ENCODE assay signal across 1 cellular context in the genomic region with DNA sequence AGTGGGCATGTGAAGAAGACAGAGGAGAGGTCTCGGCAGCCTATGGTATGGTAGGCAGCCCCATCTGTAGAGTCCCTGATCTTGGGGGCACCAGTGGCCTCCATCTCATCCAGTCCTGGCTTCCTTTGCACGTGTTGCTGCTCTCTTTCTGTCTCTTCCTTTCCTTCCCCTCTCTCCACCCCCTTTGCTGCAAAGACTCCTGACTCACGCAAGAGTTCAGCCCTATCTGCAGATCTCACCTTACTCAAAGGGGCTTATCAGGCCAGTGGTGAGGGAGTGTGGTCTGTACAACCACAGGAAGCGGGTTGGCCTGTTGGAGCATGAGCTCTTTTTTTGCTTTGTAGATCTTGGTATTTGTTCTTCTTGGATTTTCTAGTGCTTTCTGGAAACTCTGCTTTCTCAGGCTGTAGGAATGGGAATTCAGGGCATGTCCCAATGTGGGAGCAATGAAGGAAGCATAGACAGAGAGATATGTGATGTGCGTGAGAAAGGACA.
A peak's percentile ranks its signal among the peaks of the same experiment; 100 is the strongest.
TF ChIP-seq lines count a peak whose summit lies in the region.

No MANE protein-coding gene starts in this region.

TF ChIP-seq in K562, 482 proteins besides CTCF, POLR2A, EP300 and RAD21 (continued from another document and continues in another):
- TF ChIP-seq, protein P1, sequence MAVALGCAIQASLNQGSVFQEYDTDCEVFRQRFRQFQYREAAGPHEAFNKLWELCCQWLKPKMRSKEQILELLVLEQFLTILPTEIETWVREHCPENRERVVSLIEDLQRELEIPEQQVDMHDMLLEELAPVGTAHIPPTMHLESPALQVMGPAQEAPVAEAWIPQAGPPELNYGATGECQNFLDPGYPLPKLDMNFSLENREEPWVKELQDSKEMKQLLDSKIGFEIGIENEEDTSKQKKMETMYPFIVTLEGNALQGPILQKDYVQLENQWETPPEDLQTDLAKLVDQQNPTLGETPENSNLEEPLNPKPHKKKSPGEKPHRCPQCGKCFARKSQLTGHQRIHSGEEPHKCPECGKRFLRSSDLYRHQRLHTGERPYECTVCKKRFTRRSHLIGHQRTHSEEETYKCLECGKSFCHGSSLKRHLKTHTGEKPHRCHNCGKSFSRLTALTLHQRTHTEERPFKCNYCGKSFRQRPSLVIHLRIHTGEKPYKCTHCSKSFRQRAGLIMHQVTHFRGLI (CRISPR knock-in tag; IDR thresholded peaks at IDR 0.05): peak; percentile 60
- TF ChIP-seq, protein P2, sequence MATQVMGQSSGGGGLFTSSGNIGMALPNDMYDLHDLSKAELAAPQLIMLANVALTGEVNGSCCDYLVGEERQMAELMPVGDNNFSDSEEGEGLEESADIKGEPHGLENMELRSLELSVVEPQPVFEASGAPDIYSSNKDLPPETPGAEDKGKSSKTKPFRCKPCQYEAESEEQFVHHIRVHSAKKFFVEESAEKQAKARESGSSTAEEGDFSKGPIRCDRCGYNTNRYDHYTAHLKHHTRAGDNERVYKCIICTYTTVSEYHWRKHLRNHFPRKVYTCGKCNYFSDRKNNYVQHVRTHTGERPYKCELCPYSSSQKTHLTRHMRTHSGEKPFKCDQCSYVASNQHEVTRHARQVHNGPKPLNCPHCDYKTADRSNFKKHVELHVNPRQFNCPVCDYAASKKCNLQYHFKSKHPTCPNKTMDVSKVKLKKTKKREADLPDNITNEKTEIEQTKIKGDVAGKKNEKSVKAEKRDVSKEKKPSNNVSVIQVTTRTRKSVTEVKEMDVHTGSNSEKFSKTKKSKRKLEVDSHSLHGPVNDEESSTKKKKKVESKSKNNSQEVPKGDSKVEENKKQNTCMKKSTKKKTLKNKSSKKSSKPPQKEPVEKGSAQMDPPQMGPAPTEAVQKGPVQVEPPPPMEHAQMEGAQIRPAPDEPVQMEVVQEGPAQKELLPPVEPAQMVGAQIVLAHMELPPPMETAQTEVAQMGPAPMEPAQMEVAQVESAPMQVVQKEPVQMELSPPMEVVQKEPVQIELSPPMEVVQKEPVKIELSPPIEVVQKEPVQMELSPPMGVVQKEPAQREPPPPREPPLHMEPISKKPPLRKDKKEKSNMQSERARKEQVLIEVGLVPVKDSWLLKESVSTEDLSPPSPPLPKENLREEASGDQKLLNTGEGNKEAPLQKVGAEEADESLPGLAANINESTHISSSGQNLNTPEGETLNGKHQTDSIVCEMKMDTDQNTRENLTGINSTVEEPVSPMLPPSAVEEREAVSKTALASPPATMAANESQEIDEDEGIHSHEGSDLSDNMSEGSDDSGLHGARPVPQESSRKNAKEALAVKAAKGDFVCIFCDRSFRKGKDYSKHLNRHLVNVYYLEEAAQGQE (CRISPR knock-in tag; IDR thresholded peaks at IDR 0.05; ENCODE audit: low read depth): peak; percentile 52; the same call in 1 of the 2 replicates
- TF ChIP-seq, protein P3, sequence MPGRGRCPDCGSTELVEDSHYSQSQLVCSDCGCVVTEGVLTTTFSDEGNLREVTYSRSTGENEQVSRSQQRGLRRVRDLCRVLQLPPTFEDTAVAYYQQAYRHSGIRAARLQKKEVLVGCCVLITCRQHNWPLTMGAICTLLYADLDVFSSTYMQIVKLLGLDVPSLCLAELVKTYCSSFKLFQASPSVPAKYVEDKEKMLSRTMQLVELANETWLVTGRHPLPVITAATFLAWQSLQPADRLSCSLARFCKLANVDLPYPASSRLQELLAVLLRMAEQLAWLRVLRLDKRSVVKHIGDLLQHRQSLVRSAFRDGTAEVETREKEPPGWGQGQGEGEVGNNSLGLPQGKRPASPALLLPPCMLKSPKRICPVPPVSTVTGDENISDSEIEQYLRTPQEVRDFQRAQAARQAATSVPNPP (IDR thresholded peaks at IDR 0.05; ENCODE audit: borderline replicate concordance, insufficient read depth, insufficient read length): no peak
- TF ChIP-seq, protein P4, sequence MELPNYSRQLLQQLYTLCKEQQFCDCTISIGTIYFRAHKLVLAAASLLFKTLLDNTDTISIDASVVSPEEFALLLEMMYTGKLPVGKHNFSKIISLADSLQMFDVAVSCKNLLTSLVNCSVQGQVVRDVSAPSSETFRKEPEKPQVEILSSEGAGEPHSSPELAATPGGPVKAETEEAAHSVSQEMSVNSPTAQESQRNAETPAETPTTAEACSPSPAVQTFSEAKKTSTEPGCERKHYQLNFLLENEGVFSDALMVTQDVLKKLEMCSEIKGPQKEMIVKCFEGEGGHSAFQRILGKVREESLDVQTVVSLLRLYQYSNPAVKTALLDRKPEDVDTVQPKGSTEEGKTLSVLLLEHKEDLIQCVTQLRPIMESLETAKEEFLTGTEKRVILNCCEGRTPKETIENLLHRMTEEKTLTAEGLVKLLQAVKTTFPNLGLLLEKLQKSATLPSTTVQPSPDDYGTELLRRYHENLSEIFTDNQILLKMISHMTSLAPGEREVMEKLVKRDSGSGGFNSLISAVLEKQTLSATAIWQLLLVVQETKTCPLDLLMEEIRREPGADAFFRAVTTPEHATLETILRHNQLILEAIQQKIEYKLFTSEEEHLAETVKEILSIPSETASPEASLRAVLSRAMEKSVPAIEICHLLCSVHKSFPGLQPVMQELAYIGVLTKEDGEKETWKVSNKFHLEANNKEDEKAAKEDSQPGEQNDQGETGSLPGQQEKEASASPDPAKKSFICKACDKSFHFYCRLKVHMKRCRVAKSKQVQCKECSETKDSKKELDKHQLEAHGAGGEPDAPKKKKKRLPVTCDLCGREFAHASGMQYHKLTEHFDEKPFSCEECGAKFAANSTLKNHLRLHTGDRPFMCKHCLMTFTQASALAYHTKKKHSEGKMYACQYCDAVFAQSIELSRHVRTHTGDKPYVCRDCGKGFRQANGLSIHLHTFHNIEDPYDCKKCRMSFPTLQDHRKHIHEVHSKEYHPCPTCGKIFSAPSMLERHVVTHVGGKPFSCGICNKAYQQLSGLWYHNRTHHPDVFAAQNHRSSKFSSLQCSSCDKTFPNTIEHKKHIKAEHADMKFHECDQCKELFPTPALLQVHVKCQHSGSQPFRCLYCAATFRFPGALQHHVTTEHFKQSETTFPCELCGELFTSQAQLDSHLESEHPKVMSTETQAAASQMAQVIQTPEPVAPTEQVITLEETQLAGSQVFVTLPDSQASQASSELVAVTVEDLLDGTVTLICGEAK (IDR thresholded peaks at IDR 0.05): no peak
- TF ChIP-seq, protein P4 (CRISPR knock-in tag; IDR thresholded peaks at IDR 0.05): no peak
- TF ChIP-seq, protein P5, sequence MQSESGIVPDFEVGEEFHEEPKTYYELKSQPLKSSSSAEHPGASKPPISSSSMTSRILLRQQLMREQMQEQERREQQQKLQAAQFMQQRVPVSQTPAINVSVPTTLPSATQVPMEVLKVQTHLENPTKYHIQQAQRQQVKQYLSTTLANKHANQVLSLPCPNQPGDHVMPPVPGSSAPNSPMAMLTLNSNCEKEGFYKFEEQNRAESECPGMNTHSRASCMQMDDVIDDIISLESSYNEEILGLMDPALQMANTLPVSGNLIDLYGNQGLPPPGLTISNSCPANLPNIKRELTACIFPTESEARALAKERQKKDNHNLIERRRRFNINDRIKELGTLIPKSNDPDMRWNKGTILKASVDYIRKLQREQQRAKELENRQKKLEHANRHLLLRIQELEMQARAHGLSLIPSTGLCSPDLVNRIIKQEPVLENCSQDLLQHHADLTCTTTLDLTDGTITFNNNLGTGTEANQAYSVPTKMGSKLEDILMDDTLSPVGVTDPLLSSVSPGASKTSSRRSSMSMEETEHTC (IDR thresholded peaks at IDR 0.05): peak; percentile 89
- TF ChIP-seq ETV5 (CRISPR knock-in tag; IDR thresholded peaks at IDR 0.05; ENCODE audit: low read depth) (peak; percentile 84), SAP30 (IDR thresholded peaks at IDR 0.05; ENCODE audit: borderline replicate concordance, insufficient read depth, low read depth, low read length, poor library complexity, severe bottlenecking) (no peak), SLC30A9 (CRISPR knock-in tag; IDR thresholded peaks at IDR 0.05) (no peak), ZNF24 (IDR thresholded peaks at IDR 0.05) (peak; percentile 33; the same call in 1 of the 2 replicates), ZNF77 (CRISPR knock-in tag; IDR thresholded peaks at IDR 0.05) (no peak), ZNF707 (CRISPR knock-in tag; conservative IDR thresholded peaks at IDR 0.05) (no peak), HNRNPL (IDR thresholded peaks at IDR 0.05; ENCODE audit: low read depth, low read length) (no peak), ARID2 (IDR thresholded peaks at IDR 0.05) (0 out of 2 replicates have a peak, but pooled peaks have one; percentile 42), HMGN3 (IDR thresholded peaks at IDR 0.05; ENCODE audit: borderline replicate concordance, extremely low read depth, insufficient read length, low read depth, low read length) (no peak), NCOA4 (IDR thresholded peaks at IDR 0.05; ENCODE audit: partially characterized antibody) (no peak), DACH1 (IDR thresholded peaks at IDR 0.05; ENCODE audit: partially characterized antibody) (no peak), ZNF239 (CRISPR knock-in tag; IDR thresholded peaks at IDR 0.05) (peak; percentile 63)
- TF ChIP-seq, protein P6, sequence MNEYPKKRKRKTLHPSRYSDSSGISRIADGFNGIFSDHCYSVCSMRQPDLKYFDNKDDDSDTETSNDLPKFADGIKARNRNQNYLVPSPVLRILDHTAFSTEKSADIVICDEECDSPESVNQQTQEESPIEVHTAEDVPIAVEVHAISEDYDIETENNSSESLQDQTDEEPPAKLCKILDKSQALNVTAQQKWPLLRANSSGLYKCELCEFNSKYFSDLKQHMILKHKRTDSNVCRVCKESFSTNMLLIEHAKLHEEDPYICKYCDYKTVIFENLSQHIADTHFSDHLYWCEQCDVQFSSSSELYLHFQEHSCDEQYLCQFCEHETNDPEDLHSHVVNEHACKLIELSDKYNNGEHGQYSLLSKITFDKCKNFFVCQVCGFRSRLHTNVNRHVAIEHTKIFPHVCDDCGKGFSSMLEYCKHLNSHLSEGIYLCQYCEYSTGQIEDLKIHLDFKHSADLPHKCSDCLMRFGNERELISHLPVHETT (CRISPR knock-in tag; conservative IDR thresholded peaks at IDR 0.05 in 1 of 2, IDR thresholded peaks at IDR 0.05 in 1 of 2): peak in 1 of 2 experiments; percentile 85; a peak in 2 of 4 replicates
- TF ChIP-seq, protein P7, sequence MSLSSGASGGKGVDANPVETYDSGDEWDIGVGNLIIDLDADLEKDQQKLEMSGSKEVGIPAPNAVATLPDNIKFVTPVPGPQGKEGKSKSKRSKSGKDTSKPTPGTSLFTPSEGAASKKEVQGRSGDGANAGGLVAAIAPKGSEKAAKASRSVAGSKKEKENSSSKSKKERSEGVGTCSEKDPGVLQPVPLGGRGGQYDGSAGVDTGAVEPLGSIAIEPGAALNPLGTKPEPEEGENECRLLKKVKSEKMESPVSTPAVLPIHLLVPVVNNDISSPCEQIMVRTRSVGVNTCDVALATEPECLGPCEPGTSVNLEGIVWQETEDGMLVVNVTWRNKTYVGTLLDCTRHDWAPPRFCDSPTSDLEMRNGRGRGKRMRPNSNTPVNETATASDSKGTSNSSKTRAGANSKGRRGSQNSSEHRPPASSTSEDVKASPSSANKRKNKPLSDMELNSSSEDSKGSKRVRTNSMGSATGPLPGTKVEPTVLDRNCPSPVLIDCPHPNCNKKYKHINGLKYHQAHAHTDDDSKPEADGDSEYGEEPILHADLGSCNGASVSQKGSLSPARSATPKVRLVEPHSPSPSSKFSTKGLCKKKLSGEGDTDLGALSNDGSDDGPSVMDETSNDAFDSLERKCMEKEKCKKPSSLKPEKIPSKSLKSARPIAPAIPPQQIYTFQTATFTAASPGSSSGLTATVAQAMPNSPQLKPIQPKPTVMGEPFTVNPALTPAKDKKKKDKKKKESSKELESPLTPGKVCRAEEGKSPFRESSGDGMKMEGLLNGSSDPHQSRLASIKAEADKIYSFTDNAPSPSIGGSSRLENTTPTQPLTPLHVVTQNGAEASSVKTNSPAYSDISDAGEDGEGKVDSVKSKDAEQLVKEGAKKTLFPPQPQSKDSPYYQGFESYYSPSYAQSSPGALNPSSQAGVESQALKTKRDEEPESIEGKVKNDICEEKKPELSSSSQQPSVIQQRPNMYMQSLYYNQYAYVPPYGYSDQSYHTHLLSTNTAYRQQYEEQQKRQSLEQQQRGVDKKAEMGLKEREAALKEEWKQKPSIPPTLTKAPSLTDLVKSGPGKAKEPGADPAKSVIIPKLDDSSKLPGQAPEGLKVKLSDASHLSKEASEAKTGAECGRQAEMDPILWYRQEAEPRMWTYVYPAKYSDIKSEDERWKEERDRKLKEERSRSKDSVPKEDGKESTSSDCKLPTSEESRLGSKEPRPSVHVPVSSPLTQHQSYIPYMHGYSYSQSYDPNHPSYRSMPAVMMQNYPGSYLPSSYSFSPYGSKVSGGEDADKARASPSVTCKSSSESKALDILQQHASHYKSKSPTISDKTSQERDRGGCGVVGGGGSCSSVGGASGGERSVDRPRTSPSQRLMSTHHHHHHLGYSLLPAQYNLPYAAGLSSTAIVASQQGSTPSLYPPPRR (CRISPR knock-in tag; IDR thresholded peaks at IDR 0.05; ENCODE audit: borderline replicate concordance): 0 out of 2 replicates have a peak, but pooled peaks have one; percentile 59
